Comparison of ENCODE assay signal across 15 cellular contexts in genomic region chr10:22658745-22659410, GRCh38. TPM values are rescaled to one million over a fixed set of nuclear protein-coding genes. Genes with fewer than 3 reads are reported as not detected.
A peak's percentile ranks its signal among the peaks of the same experiment; 100 is the strongest.
DNase-seq lines count a peak whose midpoint lies in the region; ATAC-seq lines count a peak whose summit lies in the region.
"Had no signal": no experiment of that assay in that cellular context is flagged by ENCODE, and none has a peak within 500 bp of the region (broad histone marks: within the 10 kb centered on the region; RNA-seq: fewer than 3 reads in every experiment).

No MANE protein-coding gene starts in this region.

- peak; percentile 55 for DNase-seq in activated CD4-positive, alpha-beta T cell treated with anti-CD3 and anti-CD28 coated beads, Interleukin-2, amount 10 ng/mL, durations not matched to agents 24 days and 14 days
- DNase-seq in activated CD4-positive, alpha-beta T cell treated with anti-CD3 and anti-CD28 coated beads for 1 hour, result no peak
- DNase-seq in activated CD4-positive, alpha-beta memory T cell treated with anti-CD3 and anti-CD28 coated beads, Interleukin-2, amount 10 ng/mL, durations not matched to agents 7 days and 5 days, result no peak
- DNase-seq in effector memory CD8-positive, alpha-beta T cell, result no peak
- DNase-seq in stimulated activated naive B cell treated with anti-CD40 and anti-IgM and Interleukin-4, amounts not matched to agents 10 μg/mL and 1 μg/mL and 100 μg/mL, for 72 hours, result no peak
- no peak for DNase-seq in aorta
- DNase-seq: heart left ventricle, left colon, NCI-H1694, NCI-H69 had no signal

- no peak for ATAC-seq in effector memory CD8-positive, alpha-beta T cell (replicated peaks)
- ATAC-seq in stimulated activated naive B cell treated with anti-CD40 and anti-IgM and Interleukin-4, amounts not matched to agents 10 μg/mL and 1 μg/mL and 100 μg/mL, for 72 hours (replicated peaks), result no peak
- ATAC-seq in HG02884 (IDR thresholded peaks at IDR 0.05; ENCODE audit: unreplicated experiment), result no peak
- no peak for ATAC-seq in GM18502 (IDR thresholded peaks at IDR 0.05; ENCODE audit: poor library complexity, unreplicated experiment)
- no peak for ATAC-seq in aorta (ENCODE audit: low FRiP score)
- ATAC-seq: heart left ventricle, left colon had no signal

- WGBS in aorta, 2 donors, result 84 to 89% methylated on average over 7 of the region's 7 CpGs

- H3K36me3 ChIP-seq in aorta (ENCODE audit: control insufficient read depth in 1 of 2, insufficient read depth in 2 of 2, low read length in 1 of 2), result no peaks in the 10 kb centered on the region
- H3K36me3 ChIP-seq: heart left ventricle, thoracic aorta had no signal

- no peaks in the 10 kb centered on the region for H3K9me3 Mint-ChIP-seq in activated CD4-positive, alpha-beta T cell treated with anti-CD3 and anti-CD28 coated beads, Interleukin-2, amount 10 ng/mL, durations not matched to agents 24 days and 14 days
- H3K9me3 Mint-ChIP-seq in activated CD4-positive, alpha-beta memory T cell treated with anti-CD3 and anti-CD28 coated beads, Interleukin-2, amount 10 ng/mL, durations not matched to agents 7 days and 5 days, result no peaks in the 10 kb centered on the region
- H3K9me3 Mint-ChIP-seq in effector memory CD8-positive, alpha-beta T cell, result no peaks in the 10 kb centered on the region
- no peaks in the 10 kb centered on the region for H3K9me3 Mint-ChIP-seq in stimulated activated naive B cell treated with anti-CD40 and anti-IgM and Interleukin-4, amounts not matched to agents 10 μg/mL and 1 μg/mL and 100 μg/mL, for 72 hours
- H3K9me3 Mint-ChIP-seq: neural crest cell had no signal

- CTCF ChIA-PET in activated CD4-positive, alpha-beta memory T cell treated with anti-CD3 and anti-CD28 coated beads, Interleukin-2, amount 10 ng/mL, durations not matched to agents 7 days and 5 days (lab: Charles Lee), result interaction anchor here (0.8 to 2.2 kb wide), 4 partner anchors 8 to 55 kb away, joined by 3 to 6 read pairs (median 4); no protein-coding TSS in a partner anchor

- intact Hi-C loops in activated CD4-positive, alpha-beta T cell treated with anti-CD3 and anti-CD28 coated beads, Interleukin-2, amount 10 ng/mL, durations not matched to agents 24 days and 14 days (cut with micrococcal nuclease), result loop anchor here (1.0 to 10.0 kb wide), 3 partner anchors 7 to 354 kb away; no protein-coding TSS in a partner anchor
- intact Hi-C loops in aorta (cut with DNase I), result no loop called here

- peak overlapping the region; percentile 78 for H3K4me3 Mint-ChIP-seq in activated CD4-positive, alpha-beta T cell treated with anti-CD3 and anti-CD28 coated beads, Interleukin-2, amount 10 ng/mL, durations not matched to agents 24 days and 14 days
- H3K4me3 Mint-ChIP-seq in activated CD4-positive, alpha-beta memory T cell treated with anti-CD3 and anti-CD28 coated beads, Interleukin-2, amount 10 ng/mL, durations not matched to agents 7 days and 5 days, result no peak overlapping the region
- H3K4me3 Mint-ChIP-seq in effector memory CD8-positive, alpha-beta T cell, result peak overlapping the region; percentile 78 to 82
- H3K4me3 Mint-ChIP-seq in stimulated activated naive B cell treated with anti-CD40 and anti-IgM and Interleukin-4, amounts not matched to agents 10 μg/mL and 1 μg/mL and 100 μg/mL, for 72 hours, result no peak overlapping the region
- H3K4me3 Mint-ChIP-seq: neural crest cell had no signal

- H3K27ac ChIP-seq in aorta (ENCODE audit: low read depth in 1 of 2, low read length in 2 of 2), result no peak overlapping the region
- H3K27ac ChIP-seq: KMS-11 had no signal

- H3K27me3 ChIP-seq in aorta (ENCODE audit: control insufficient read depth in 1 of 2, insufficient read depth in 2 of 2, low read length in 1 of 2), result no peaks in the 10 kb centered on the region
- H3K27me3 ChIP-seq: heart left ventricle had no signal

- H3K27me3 Mint-ChIP-seq in activated CD4-positive, alpha-beta T cell treated with anti-CD3 and anti-CD28 coated beads, Interleukin-2, amount 10 ng/mL, durations not matched to agents 24 days and 14 days, result no peaks in the 10 kb centered on the region
- H3K27me3 Mint-ChIP-seq in activated CD4-positive, alpha-beta memory T cell treated with anti-CD3 and anti-CD28 coated beads, Interleukin-2, amount 10 ng/mL, durations not matched to agents 7 days and 5 days, result no peaks in the 10 kb centered on the region
- no peaks in the 10 kb centered on the region for H3K27me3 Mint-ChIP-seq in effector memory CD8-positive, alpha-beta T cell
- no peaks in the 10 kb centered on the region for H3K27me3 Mint-ChIP-seq in stimulated activated naive B cell treated with anti-CD40 and anti-IgM and Interleukin-4, amounts not matched to agents 10 μg/mL and 1 μg/mL and 100 μg/mL, for 72 hours

- peaks cover 16% of the 10 kb centered on the region for H3K36me3 Mint-ChIP-seq in activated CD4-positive, alpha-beta T cell treated with anti-CD3 and anti-CD28 coated beads, Interleukin-2, amount 10 ng/mL, durations not matched to agents 24 days and 14 days (ENCODE audit: low read depth)
- H3K36me3 Mint-ChIP-seq in activated CD4-positive, alpha-beta memory T cell treated with anti-CD3 and anti-CD28 coated beads, Interleukin-2, amount 10 ng/mL, durations not matched to agents 7 days and 5 days (ENCODE audit: low read depth), result peaks cover 28% of the 10 kb centered on the region
- peaks cover 29% of the 10 kb centered on the region for H3K36me3 Mint-ChIP-seq in effector memory CD8-positive, alpha-beta T cell (ENCODE audit: insufficient read depth)
- peaks cover 12 to 23% of the 10 kb centered on the region in 2 donors for H3K36me3 Mint-ChIP-seq in stimulated activated naive B cell treated with anti-CD40 and anti-IgM and Interleukin-4, amounts not matched to agents 10 μg/mL and 1 μg/mL and 100 μg/mL, for 72 hours

- peaks cover 76% of the 10 kb centered on the region for H3K4me1 Mint-ChIP-seq in activated CD4-positive, alpha-beta T cell treated with anti-CD3 and anti-CD28 coated beads, Interleukin-2, amount 10 ng/mL, durations not matched to agents 24 days and 14 days
- H3K4me1 Mint-ChIP-seq in activated CD4-positive, alpha-beta memory T cell treated with anti-CD3 and anti-CD28 coated beads, Interleukin-2, amount 10 ng/mL, durations not matched to agents 7 days and 5 days, result peaks cover 78% of the 10 kb centered on the region
- peaks cover 70 to 86% of the 10 kb centered on the region in 2 donors for H3K4me1 Mint-ChIP-seq in effector memory CD8-positive, alpha-beta T cell (ENCODE audit: low read depth in 2 of 2)
- H3K4me1 Mint-ChIP-seq in stimulated activated naive B cell treated with anti-CD40 and anti-IgM and Interleukin-4, amounts not matched to agents 10 μg/mL and 1 μg/mL and 100 μg/mL, for 72 hours, result peaks cover 50 to 89% of the 10 kb centered on the region in 2 donors

- H3K27ac Mint-ChIP-seq in activated CD4-positive, alpha-beta T cell treated with anti-CD3 and anti-CD28 coated beads, Interleukin-2, amount 10 ng/mL, durations not matched to agents 24 days and 14 days, result peak overlapping the region; percentile 90
- peak overlapping the region; percentile 68 for H3K27ac Mint-ChIP-seq in activated CD4-positive, alpha-beta memory T cell treated with anti-CD3 and anti-CD28 coated beads, Interleukin-2, amount 10 ng/mL, durations not matched to agents 7 days and 5 days
- peak overlapping the region; percentile 94 to 96 for H3K27ac Mint-ChIP-seq in effector memory CD8-positive, alpha-beta T cell
- H3K27ac Mint-ChIP-seq in stimulated activated naive B cell treated with anti-CD40 and anti-IgM and Interleukin-4, amounts not matched to agents 10 μg/mL and 1 μg/mL and 100 μg/mL, for 72 hours, result peak overlapping the region; percentile 9

- peaks cover 4 to 9% of the 10 kb centered on the region in 2 donors for H3K4me1 ChIP-seq in aorta (ENCODE audit: control insufficient read depth in 1 of 2, insufficient read depth in 2 of 2, low read length in 2 of 2)

- POLR2A ChIA-PET in activated CD4-positive, alpha-beta memory T cell treated with anti-CD3 and anti-CD28 coated beads, Interleukin-2, amount 10 ng/mL, durations not matched to agents 7 days and 5 days (lab: Charles Lee), result interaction anchor here (1.0 to 2.9 kb wide), 8 partner anchors 10 to 55 kb away, joined by 3 to 12 read pairs (median 6); partner anchors contain the start of gene PIP4K2A

- no peak overlapping the region for H3K4me3 ChIP-seq in aorta (ENCODE audit: low read length in 2 of 2)
- H3K4me3 ChIP-seq: heart left ventricle, thoracic aorta had no signal

- H3K9me3 ChIP-seq in aorta (ENCODE audit: control insufficient read depth, low read length), result no peaks in the 10 kb centered on the region
- H3K9me3 ChIP-seq: heart left ventricle, thoracic aorta had no signal

RNA-seq across cellular contexts. Expression of gene PIP4K2A, which starts 55.5 kb away (rescaled TPM):
- total RNA-seq in activated CD4-positive, alpha-beta T cell treated with anti-CD3 and anti-CD28 coated beads, Interleukin-2, amount 10 ng/mL, durations not matched to agents 24 days and 14 days, result 94.6 and 101 TPM in 2 replicates
- total RNA-seq in activated CD4-positive, alpha-beta memory T cell treated with anti-CD3 and anti-CD28 coated beads, Interleukin-2, amount 10 ng/mL, durations not matched to agents 7 days and 5 days, result 100 to 1,000 TPM; 126 to 137 TPM
- 10 to 100 TPM; 77.9 to 90.3 TPM for total RNA-seq in aorta
- 10 to 100 TPM; 24.2 to 29.3 TPM for polyA plus RNA-seq in aorta

Comparison
In these comparisons a context has a peak if more than half of its experiments do, and no peak if none do; other contexts are left out.
1. H3K27ac Mint-ChIP-seq: peak in every context shown above with its lines; median percentile 95 in effector memory CD8-positive, alpha-beta T cell; 90 in activated CD4-positive, alpha-beta T cell treated with anti-CD3 and anti-CD28 coated beads, Interleukin-2, amount 10 ng/mL, durations not matched to agents 24 days and 14 days; 68 in activated CD4-positive, alpha-beta memory T cell treated with anti-CD3 and anti-CD28 coated beads, Interleukin-2, amount 10 ng/mL, durations not matched to agents 7 days and 5 days; 9 in stimulated activated naive B cell treated with anti-CD40 and anti-IgM and Interleukin-4, amounts not matched to agents 10 μg/mL and 1 μg/mL and 100 μg/mL, for 72 hours.
2. H3K4me3 Mint-ChIP-seq: peak in activated CD4-positive, alpha-beta T cell treated with anti-CD3 and anti-CD28 coated beads, Interleukin-2, amount 10 ng/mL, durations not matched to agents 24 days and 14 days (single experiment) and effector memory CD8-positive, alpha-beta T cell (2 of 2); none in activated CD4-positive, alpha-beta memory T cell treated with anti-CD3 and anti-CD28 coated beads, Interleukin-2, amount 10 ng/mL, durations not matched to agents 7 days and 5 days (single experiment) and stimulated activated naive B cell treated with anti-CD40 and anti-IgM and Interleukin-4, amounts not matched to agents 10 μg/mL and 1 μg/mL and 100 μg/mL, for 72 hours (0 of 2).